In the genomic region with DNA sequence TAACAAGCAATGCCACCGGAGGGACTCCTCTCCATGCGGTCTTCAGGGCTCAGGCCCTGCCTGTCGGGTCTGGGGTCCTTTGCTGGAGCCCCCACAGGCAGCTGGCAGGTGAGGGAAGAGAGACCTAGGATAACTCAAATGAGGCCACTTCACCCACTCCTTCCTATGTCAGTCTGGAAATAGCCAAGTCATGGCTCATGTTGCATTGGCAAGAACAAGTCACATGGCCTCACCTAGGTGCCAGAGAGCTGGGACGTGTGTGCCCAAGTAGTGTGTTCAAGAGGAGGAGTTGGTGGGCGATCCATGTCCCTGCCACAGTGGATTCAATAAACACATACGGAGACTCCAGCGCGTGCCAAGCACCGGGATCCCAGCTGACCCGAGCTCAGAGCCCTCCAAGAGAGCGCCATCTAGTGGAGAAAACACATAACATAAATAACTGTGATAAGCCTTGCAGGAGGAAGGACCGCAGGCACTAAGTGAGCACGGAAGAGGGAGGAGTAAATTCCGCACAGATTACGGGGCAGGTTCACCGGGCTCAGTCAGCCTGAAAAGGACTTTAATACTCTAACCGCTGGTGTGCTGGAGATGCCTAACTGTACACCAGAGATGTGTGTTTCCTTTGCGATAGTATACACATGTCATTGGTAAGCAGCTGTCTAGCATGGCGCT, we compare ENCODE assay signal across 1 cellular context.
TF ChIP-seq lines count a peak whose summit lies in the region.

No MANE protein-coding gene starts in this region.

TF ChIP-seq in H1, 55 proteins besides CTCF, POLR2A, EP300 and RAD21:
- TF ChIP-seq, protein P1, sequence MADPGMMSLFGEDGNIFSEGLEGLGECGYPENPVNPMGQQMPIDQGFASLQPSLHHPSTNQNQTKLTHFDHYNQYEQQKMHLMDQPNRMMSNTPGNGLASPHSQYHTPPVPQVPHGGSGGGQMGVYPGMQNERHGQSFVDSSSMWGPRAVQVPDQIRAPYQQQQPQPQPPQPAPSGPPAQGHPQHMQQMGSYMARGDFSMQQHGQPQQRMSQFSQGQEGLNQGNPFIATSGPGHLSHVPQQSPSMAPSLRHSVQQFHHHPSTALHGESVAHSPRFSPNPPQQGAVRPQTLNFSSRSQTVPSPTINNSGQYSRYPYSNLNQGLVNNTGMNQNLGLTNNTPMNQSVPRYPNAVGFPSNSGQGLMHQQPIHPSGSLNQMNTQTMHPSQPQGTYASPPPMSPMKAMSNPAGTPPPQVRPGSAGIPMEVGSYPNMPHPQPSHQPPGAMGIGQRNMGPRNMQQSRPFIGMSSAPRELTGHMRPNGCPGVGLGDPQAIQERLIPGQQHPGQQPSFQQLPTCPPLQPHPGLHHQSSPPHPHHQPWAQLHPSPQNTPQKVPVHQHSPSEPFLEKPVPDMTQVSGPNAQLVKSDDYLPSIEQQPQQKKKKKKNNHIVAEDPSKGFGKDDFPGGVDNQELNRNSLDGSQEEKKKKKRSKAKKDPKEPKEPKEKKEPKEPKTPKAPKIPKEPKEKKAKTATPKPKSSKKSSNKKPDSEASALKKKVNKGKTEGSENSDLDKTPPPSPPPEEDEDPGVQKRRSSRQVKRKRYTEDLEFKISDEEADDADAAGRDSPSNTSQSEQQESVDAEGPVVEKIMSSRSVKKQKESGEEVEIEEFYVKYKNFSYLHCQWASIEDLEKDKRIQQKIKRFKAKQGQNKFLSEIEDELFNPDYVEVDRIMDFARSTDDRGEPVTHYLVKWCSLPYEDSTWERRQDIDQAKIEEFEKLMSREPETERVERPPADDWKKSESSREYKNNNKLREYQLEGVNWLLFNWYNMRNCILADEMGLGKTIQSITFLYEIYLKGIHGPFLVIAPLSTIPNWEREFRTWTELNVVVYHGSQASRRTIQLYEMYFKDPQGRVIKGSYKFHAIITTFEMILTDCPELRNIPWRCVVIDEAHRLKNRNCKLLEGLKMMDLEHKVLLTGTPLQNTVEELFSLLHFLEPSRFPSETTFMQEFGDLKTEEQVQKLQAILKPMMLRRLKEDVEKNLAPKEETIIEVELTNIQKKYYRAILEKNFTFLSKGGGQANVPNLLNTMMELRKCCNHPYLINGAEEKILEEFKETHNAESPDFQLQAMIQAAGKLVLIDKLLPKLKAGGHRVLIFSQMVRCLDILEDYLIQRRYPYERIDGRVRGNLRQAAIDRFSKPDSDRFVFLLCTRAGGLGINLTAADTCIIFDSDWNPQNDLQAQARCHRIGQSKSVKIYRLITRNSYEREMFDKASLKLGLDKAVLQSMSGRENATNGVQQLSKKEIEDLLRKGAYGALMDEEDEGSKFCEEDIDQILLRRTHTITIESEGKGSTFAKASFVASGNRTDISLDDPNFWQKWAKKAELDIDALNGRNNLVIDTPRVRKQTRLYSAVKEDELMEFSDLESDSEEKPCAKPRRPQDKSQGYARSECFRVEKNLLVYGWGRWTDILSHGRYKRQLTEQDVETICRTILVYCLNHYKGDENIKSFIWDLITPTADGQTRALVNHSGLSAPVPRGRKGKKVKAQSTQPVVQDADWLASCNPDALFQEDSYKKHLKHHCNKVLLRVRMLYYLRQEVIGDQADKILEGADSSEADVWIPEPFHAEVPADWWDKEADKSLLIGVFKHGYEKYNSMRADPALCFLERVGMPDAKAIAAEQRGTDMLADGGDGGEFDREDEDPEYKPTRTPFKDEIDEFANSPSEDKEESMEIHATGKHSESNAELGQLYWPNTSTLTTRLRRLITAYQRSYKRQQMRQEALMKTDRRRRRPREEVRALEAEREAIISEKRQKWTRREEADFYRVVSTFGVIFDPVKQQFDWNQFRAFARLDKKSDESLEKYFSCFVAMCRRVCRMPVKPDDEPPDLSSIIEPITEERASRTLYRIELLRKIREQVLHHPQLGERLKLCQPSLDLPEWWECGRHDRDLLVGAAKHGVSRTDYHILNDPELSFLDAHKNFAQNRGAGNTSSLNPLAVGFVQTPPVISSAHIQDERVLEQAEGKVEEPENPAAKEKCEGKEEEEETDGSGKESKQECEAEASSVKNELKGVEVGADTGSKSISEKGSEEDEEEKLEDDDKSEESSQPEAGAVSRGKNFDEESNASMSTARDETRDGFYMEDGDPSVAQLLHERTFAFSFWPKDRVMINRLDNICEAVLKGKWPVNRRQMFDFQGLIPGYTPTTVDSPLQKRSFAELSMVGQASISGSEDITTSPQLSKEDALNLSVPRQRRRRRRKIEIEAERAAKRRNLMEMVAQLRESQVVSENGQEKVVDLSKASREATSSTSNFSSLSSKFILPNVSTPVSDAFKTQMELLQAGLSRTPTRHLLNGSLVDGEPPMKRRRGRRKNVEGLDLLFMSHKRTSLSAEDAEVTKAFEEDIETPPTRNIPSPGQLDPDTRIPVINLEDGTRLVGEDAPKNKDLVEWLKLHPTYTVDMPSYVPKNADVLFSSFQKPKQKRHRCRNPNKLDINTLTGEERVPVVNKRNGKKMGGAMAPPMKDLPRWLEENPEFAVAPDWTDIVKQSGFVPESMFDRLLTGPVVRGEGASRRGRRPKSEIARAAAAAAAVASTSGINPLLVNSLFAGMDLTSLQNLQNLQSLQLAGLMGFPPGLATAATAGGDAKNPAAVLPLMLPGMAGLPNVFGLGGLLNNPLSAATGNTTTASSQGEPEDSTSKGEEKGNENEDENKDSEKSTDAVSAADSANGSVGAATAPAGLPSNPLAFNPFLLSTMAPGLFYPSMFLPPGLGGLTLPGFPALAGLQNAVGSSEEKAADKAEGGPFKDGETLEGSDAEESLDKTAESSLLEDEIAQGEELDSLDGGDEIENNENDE (IDR thresholded peaks at IDR 0.05; ENCODE audit: insufficient replicate concordance, low read length): no peak
- TF ChIP-seq GTF2F1 (IDR thresholded peaks at IDR 0.05; ENCODE audit: borderline replicate concordance, low read depth, low read length): no peak
- TF ChIP-seq EZH2 (IDR thresholded peaks at IDR 0.05; ENCODE audit: low read depth, low read length, severe bottlenecking): no peak
- no peak for TF ChIP-seq CEBPB (IDR thresholded peaks at IDR 0.05; ENCODE audit: low read depth, low read length)
- TF ChIP-seq, protein P2, sequence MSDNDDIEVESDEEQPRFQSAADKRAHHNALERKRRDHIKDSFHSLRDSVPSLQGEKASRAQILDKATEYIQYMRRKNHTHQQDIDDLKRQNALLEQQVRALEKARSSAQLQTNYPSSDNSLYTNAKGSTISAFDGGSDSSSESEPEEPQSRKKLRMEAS (IDR thresholded peaks at IDR 0.05): peak; percentile 67
- TF ChIP-seq SP4 (IDR thresholded peaks at IDR 0.05; ENCODE audit: low read length): no peak
- no peak for TF ChIP-seq KDM5A (IDR thresholded peaks at IDR 0.05; ENCODE audit: low read length)
- no peak for TF ChIP-seq CBX8 (IDR thresholded peaks at IDR 0.05; ENCODE audit: borderline replicate concordance, low read depth, low read length)
- no peak for TF ChIP-seq SUZ12 (IDR thresholded peaks at IDR 0.05; ENCODE audit: low read length)
- no peak for TF ChIP-seq BCL11A (IDR thresholded peaks at IDR 0.05; ENCODE audit: low read depth in 2 of 2, low read length in 2 of 2)
- no peak for TF ChIP-seq TAF1 (IDR thresholded peaks at IDR 0.05; ENCODE audit: low read depth, low read length)
- TF ChIP-seq KDM1A (IDR thresholded peaks at IDR 0.05; ENCODE audit: borderline replicate concordance, low read length): 0 out of 2 replicates have a peak, but pooled peaks have one; percentile 58
- TF ChIP-seq SP1 (IDR thresholded peaks at IDR 0.05; ENCODE audit: low read depth, low read length): no peak
- peak; percentile 84 for TF ChIP-seq TEAD4 (IDR thresholded peaks at IDR 0.05; ENCODE audit: low read depth, low read length)
- peak; percentile 32 for TF ChIP-seq ASH2L (IDR thresholded peaks at IDR 0.05; ENCODE audit: low read length)
- TF ChIP-seq, protein P3, sequence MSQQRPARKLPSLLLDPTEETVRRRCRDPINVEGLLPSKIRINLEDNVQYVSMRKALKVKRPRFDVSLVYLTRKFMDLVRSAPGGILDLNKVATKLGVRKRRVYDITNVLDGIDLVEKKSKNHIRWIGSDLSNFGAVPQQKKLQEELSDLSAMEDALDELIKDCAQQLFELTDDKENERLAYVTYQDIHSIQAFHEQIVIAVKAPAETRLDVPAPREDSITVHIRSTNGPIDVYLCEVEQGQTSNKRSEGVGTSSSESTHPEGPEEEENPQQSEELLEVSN (IDR thresholded peaks at IDR 0.05): peak; percentile 75
- no peak for TF ChIP-seq SIX5 (IDR thresholded peaks at IDR 0.05; ENCODE audit: low read depth, low read length)
